In genomic region chr6:128511518-128511917, GRCh38 we compare ENCODE assay signal across 12 cellular contexts. TPM values are rescaled to one million over a fixed set of nuclear protein-coding genes. Genes with fewer than 3 reads are reported as not detected.
DNase-seq lines count a peak whose midpoint lies in the region; ATAC-seq and TF ChIP-seq lines count a peak whose summit lies in the region.
"Had no signal": no experiment of that assay in that cellular context is flagged by ENCODE, and none has a peak within 500 bp of the region (broad histone marks: within the 10 kb centered on the region; RNA-seq: fewer than 3 reads in every experiment).

No MANE protein-coding gene starts in this region.

- H2AK9ac ChIP-seq in IMR-90 (replicated peaks; ENCODE audit: low read depth, low read length, poor library complexity): no peak overlapping the region

- DNase-seq in EH (ENCODE audit: low read depth): peak; percentile 50
- DNase-seq in H4 (ENCODE audit: low spot score): peak; percentile 7
- peak; percentile 69 for DNase-seq in IMR-90
- peak; percentile 62 for DNase-seq in iris pigment epithelial cell (ENCODE audit: low read depth)
- DNase-seq in cerebellar cortex (ENCODE audit: low spot score): no peak
- no peak for DNase-seq in cerebellum (ENCODE audit: low spot score)
- DNase-seq in NCI-H1436 (lab: John Stamatoyannopoulos, UW): no peak
- DNase-seq: activated naive CD4-positive, alpha-beta T cell treated with Interleukin-2 at 50 U/mL for 16 hours; NCI-H2081; stimulated activated naive CD8-positive, alpha-beta T cell treated with anti-CD3 and anti-CD28 coated beads, Interleukin-15, amount 100 ng/mL, for 72 hours had no signal

- dilution Hi-C loops in IMR-90 (cut with HindIII; ENCODE audit: low sequenced_read_pairs, unreplicated experiment): no loop called here

- no peak overlapping the region for H3K9ac ChIP-seq in IMR-90 (ENCODE audit: low read depth, low read length)

- no peaks in the 10 kb centered on the region for H3K9me3 ChIP-seq in IMR-90 (ENCODE audit: control insufficient read depth, insufficient read depth, low read length)
- H3K9me3 ChIP-seq: prostate gland had no signal

- no peak for TF ChIP-seq POLR2A in IMR-90 (IDR thresholded peaks at IDR 0.05; ENCODE audit: low read depth, low read length)

- TF ChIP-seq CTCF in IMR-90 (conservative IDR thresholded peaks at IDR 0.05; ENCODE audit: low read depth, low read length): no peak

- 0 out of 2 replicates have a peak overlapping the region, but pooled peaks have one; percentile 26 for H3K27ac ChIP-seq in IMR-90 (ENCODE audit: insufficient read depth, low read length)

- H3K79me1 ChIP-seq in IMR-90 (ENCODE audit: low read depth in 1 of 2, low read length in 2 of 2): peaks cover 11 to 58% of the 10 kb centered on the region in 2 experiments; a peak in 3 of 4 replicates

- no TSS peak for BruUV-seq in IMR-90 (replicated peaks; lab: Mats Ljungman, UMichigan)

- no peak overlapping the region for H3K56ac ChIP-seq in IMR-90 (ENCODE audit: extremely low read depth, insufficient read depth, low read length)

- peak overlapping the region; percentile 79; the same call in 1 of the 2 replicates for H3K23ac ChIP-seq in IMR-90 (ENCODE audit: low read depth, low read length)

- H2BK20ac ChIP-seq in IMR-90 (ENCODE audit: low read depth, low read length): peak overlapping the region; percentile 29; the same call in 1 of the 2 replicates

- no CpG with 5 or more reads among the region's 4 CpGs for WGBS in IMR-90 (ENCODE audit: extremely low coverage in 2 of 2, insufficient read length in 1 of 2), 2 experiments

- H3K27me3 ChIP-seq in IMR-90 (ENCODE audit: control insufficient read depth, insufficient read depth, low read length): no peaks in the 10 kb centered on the region

- POLR2A ChIA-PET in IMR-90 (lab: Charles Lee; ENCODE audit: unreplicated experiment): no interaction called here

- peak overlapping the region; percentile 50 for H3K4me2 ChIP-seq in IMR-90 (ENCODE audit: low read depth, low read length)

- H3K4ac ChIP-seq in IMR-90 (ENCODE audit: low read depth, low read length): peak overlapping the region; percentile 40

- H3K36me3 ChIP-seq in IMR-90 (ENCODE audit: control insufficient read depth, insufficient read depth, low read length): no peaks in the 10 kb centered on the region
- H3K36me3 ChIP-seq: prostate gland had no signal

- peaks cover 40% of the 10 kb centered on the region for H4K20me1 ChIP-seq in IMR-90 (ENCODE audit: insufficient read depth, low read length)

- peak overlapping the region; percentile 11 for H2BK120ac ChIP-seq in IMR-90 (ENCODE audit: low read depth, low read length)

- 0 out of 2 replicates have a peak overlapping the region, but pooled peaks have one; percentile 68 for H2AK5ac ChIP-seq in IMR-90 (ENCODE audit: low read depth, low read length)

- 0 out of 3 replicates have a peak overlapping the region, but pooled peaks have one; percentile 16 for H2BK15ac ChIP-seq in IMR-90 (ENCODE audit: low read depth, low read length)

- H3K4me3 ChIP-seq in IMR-90 (ENCODE audit: insufficient read depth, low read depth, low read length): no peak overlapping the region
- H3K4me3 ChIP-seq: prostate gland had no signal

- peak overlapping the region; percentile 18 for H2BK5ac ChIP-seq in IMR-90 (ENCODE audit: low read depth, low read length, poor library complexity, severe bottlenecking)

- H3K9me1 ChIP-seq in IMR-90 (ENCODE audit: insufficient read depth, low read length): peaks cover 18% of the 10 kb centered on the region

- H4K91ac ChIP-seq in IMR-90 (ENCODE audit: insufficient read depth, low read depth, low read length): peak overlapping the region; percentile 53; the same call in 1 of the 2 replicates

- H3K18ac ChIP-seq in IMR-90 (ENCODE audit: low read depth, low read length): peak overlapping the region; percentile 74; the same call in 1 of the 2 replicates

- intact Hi-C loops in IMR-90 (cut with micrococcal nuclease): loop anchor here (10.0 kb wide), 2 partner anchors 337 to 437 kb away; no protein-coding TSS in a partner anchor

- H2AFZ ChIP-seq in IMR-90 (replicated peaks; ENCODE audit: low read length, poor library complexity): no peak overlapping the region

- peaks cover 26% of the 10 kb centered on the region for H3K4me1 ChIP-seq in IMR-90 (ENCODE audit: control insufficient read depth, insufficient read depth, low read length)

- ATAC-seq in IMR-90 (ENCODE audit: low read depth) (peak; percentile 15; the same call in 1 of the 2 replicates), HG02870 (IDR thresholded peaks at IDR 0.05; ENCODE audit: unreplicated experiment) (no peak)
- ATAC-seq: stimulated activated naive CD8-positive, alpha-beta T cell treated with anti-CD3 and anti-CD28 coated beads, Interleukin-15, amount 100 ng/mL, for 72 hours had no signal

- CTCF ChIA-PET in IMR-90 (lab: Yijun Ruan, JAX): interaction anchor here (0.6 kb wide), 1 partner anchor 17 kb away, joined by 3 read pairs; no protein-coding TSS in a partner anchor

- H4K8ac ChIP-seq in IMR-90 (ENCODE audit: low read depth in 2 of 2, low read length in 2 of 2): 0 out of 4 replicates have a peak overlapping the region, but pooled peaks of 1 of the 2 experiments have one; percentile 22

- H4K5ac ChIP-seq in IMR-90 (ENCODE audit: low read depth, low read length): peak overlapping the region; percentile 12; the same call in 1 of the 2 replicates

- peak overlapping the region; percentile 49; the same call in 1 of the 2 replicates for H3K14ac ChIP-seq in IMR-90 (replicated peaks; ENCODE audit: low read depth, low read length)

- in situ Hi-C loops in IMR-90 (cut with MboI; ENCODE audit: low sequenced_read_pairs): loop anchor here (10.0 kb wide), 1 partner anchor 777 kb away; no protein-coding TSS in a partner anchor

- TF ChIP-seq RAD21 in IMR-90 (IDR thresholded peaks at IDR 0.05; ENCODE audit: low read length): no peak

TF ChIP-seq in IMR-90, 13 proteins besides CTCF, POLR2A, EP300 and RAD21:
- TF ChIP-seq SMC3 (IDR thresholded peaks at IDR 0.05; ENCODE audit: low read depth, low read length): no peak
- 0 out of 2 replicates have a peak, but pooled peaks have one; percentile 43 for TF ChIP-seq FOS (IDR thresholded peaks at IDR 0.05; ENCODE audit: low read depth, low read length)

RNA-seq across cellular contexts. Expression of gene PTPRK, which starts 8.9 kb away (rescaled TPM):
- total RNA-seq in H4 (2014; rRNA removed; shearing (Covaris generic)): 20.7 and 24.4 TPM in 2 replicates
- 66.1 and 80.8 TPM in 2 replicates for total RNA-seq in IMR-90 (2012; rRNA removed)
- 14.1 and 18.0 TPM in 2 replicates for polyA plus RNA-seq in IMR-90 (2012; rRNA removed)
- 7.3 and 16.2 TPM in 2 replicates for polyA plus RNA-seq in IMR-90 (2012; cell fraction: cytosol; rRNA removed)
- polyA plus RNA-seq in IMR-90 (2012; cell fraction: nucleus; rRNA removed; ENCODE audit: low replicate concordance): 3.5 and 12.9 TPM in 2 replicates
- 86.3 TPM for total RNA-seq in cerebellum

Comparison
In these comparisons a context has a peak if more than half of its experiments do, and no peak if none do; other contexts are left out.
1. DNase-seq: peak in EH (single experiment), H4 (single experiment), IMR-90 (single experiment) and iris pigment epithelial cell (single experiment); none in cerebellar cortex (single experiment), cerebellum (single experiment) and NCI-H1436 (single experiment).